ENCODE assay signal across 17 cellular contexts in the genomic region with DNA sequence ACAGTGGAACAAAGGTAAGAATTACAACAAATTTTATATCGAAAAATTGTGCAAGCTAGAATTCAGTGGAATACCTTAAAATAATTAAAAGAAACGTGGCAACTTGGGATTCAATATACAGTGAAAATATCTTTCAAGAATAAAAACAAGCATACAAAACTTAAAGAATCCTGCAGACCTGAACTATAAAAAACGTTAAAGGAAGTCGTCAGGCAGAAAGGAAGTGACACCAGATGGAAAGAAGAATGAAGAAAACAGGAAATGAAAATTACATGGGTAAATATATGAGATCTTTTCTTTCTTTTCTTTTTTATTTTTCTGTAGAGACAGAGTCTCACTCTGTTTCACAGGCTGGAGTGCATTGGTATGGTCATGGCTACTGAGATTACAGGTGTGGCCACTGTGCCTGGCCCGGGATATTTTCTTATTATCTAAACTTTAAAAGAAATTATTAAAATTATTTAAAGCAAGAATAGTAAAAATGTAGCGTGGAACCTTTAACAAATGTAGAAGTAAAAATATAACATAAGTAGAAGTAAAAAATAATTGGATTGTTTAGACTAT. TPM values are rescaled to one million over a fixed set of nuclear protein-coding genes. Genes with fewer than 3 reads are reported as not detected.
A peak's percentile ranks its signal among the peaks of the same experiment; 100 is the strongest.
DNase-seq lines count a peak whose midpoint lies in the region; ATAC-seq, FAIRE-seq and TF ChIP-seq lines count a peak whose summit lies in the region.
"Had no signal": no experiment of that assay in that cellular context is flagged by ENCODE, and none has a peak within 500 bp of the region (broad histone marks: within the 10 kb centered on the region; RNA-seq: fewer than 3 reads in every experiment).

No MANE protein-coding gene starts in this region.

- H3K4me1 ChIP-seq in BLaER1 (peaks cover 35% of the 10 kb centered on the region), DND-41 (ENCODE audit: insufficient read depth, low read length) (peaks cover 53% of the 10 kb centered on the region), K562 (replicated peaks in 1 of 2; ENCODE audit: control insufficient read depth in 2 of 2, insufficient read depth in 2 of 2, low read length in 2 of 2) (no peaks in the 10 kb centered on the region)

- no peaks in the 10 kb centered on the region for H3K9me1 ChIP-seq in K562 (ENCODE audit: control insufficient read depth, insufficient read depth, low read length)

- TF ChIP-seq EP300 in K562 (IDR thresholded peaks at IDR 0.05; ENCODE audit: low read length): no peak

- H4K20me1 ChIP-seq in BLaER1 (no peaks in the 10 kb centered on the region), DND-41 (ENCODE audit: insufficient read depth, low read length) (no peaks in the 10 kb centered on the region), K562 (replicated peaks; ENCODE audit: control insufficient read depth, insufficient read depth, low read length) (no peaks in the 10 kb centered on the region)

- CTCF ChIA-PET in K562 (lab: Yijun Ruan, JAX; ENCODE audit: low intra/inter-chr PET ratio): no interaction called here

- no peak for DNase-seq in DND-41
- no peak for DNase-seq in SK-N-MC (ENCODE audit: low read depth, low spot score)
- no peak for DNase-seq in K562 (ENCODE audit: extremely low read depth in 1 of 4, low spot score in 3 of 4)
- no peak for DNase-seq in HuH-7.5 (ENCODE audit: low spot score)
- DNase-seq in NCI-H2107 (lab: John Stamatoyannopoulos, UW): no peak
- no peak for DNase-seq in DMS114 treated with DMSO at 0.1 percent for 48 hours (lab: John Stamatoyannopoulos, UW; ENCODE audit: unreplicated experiment)
- DNase-seq: activated T-cell treated with anti-CD3 and anti-CD28 coated beads, Interleukin-2, amount 50 U/mL, for 1 hour; Calu3; foreskin melanocyte; GM23248; NCI-H146; NCI-H748 treated with DMSO at 0.1 percent for 48 hours; right cardiac atrium had no signal

- POLR2A ChIA-PET in K562 (lab: Yijun Ruan, JAX): no interaction called here

- H3K27me3 ChIP-seq in BLaER1 (no peaks in the 10 kb centered on the region), DND-41 (ENCODE audit: insufficient read depth, low read length, poor library complexity) (no peaks in the 10 kb centered on the region), K562 (ENCODE audit: control insufficient read depth in 2 of 2, insufficient read depth in 2 of 2, low read length in 2 of 2) (no peaks in the 10 kb centered on the region)

- no peak for TF ChIP-seq RAD21 in K562 (CRISPR knock-in tag; conservative IDR thresholded peaks at IDR 0.05 in 1 of 2, IDR thresholded peaks at IDR 0.05 in 1 of 2)

- peak overlapping the region; percentile 54 for H3K4me2 ChIP-seq in BLaER1
- peak overlapping the region; percentile 40 for H3K4me2 ChIP-seq in DND-41 (ENCODE audit: insufficient read depth, low read length)
- no peak overlapping the region for H3K4me2 ChIP-seq in K562 (ENCODE audit: insufficient read depth, low read length)

- WGBS in K562 (ENCODE audit: insufficient coverage, low coverage, missing lambda C conversion rate): 2% methylated on average over 6 of the region's 6 CpGs

- H3K79me2 ChIP-seq in DND-41 (ENCODE audit: insufficient read depth, low read length) (no peaks in the 10 kb centered on the region), K562 (ENCODE audit: control insufficient read depth, insufficient read depth, low read length) (no peaks in the 10 kb centered on the region)

- no peak overlapping the region for H3K4me3 ChIP-seq in BLaER1
- no peak overlapping the region for H3K4me3 ChIP-seq in DND-41 (ENCODE audit: low read depth in 1 of 2, low read length in 2 of 2)
- H3K4me3 ChIP-seq in SK-N-MC: peak overlapping the region; percentile 24; the same call in 1 of the 2 replicates
- no peak overlapping the region for H3K4me3 ChIP-seq in K562
- H3K4me3 ChIP-seq: GM23248 had no signal

- H2AFZ ChIP-seq in DND-41 (ENCODE audit: low read depth, low read length) (peak overlapping the region; percentile 63; the same call in 1 of the 2 replicates), K562 (ENCODE audit: low read depth, low read length) (no peak overlapping the region)
- H2AFZ ChIP-seq: GM23248 had no signal

- intact Hi-C loops in K562 (cut with micrococcal nuclease): no loop called here

- TF ChIP-seq POLR2A in K562 (conservative IDR thresholded peaks at IDR 0.05): no peak

- H3K9ac ChIP-seq in BLaER1: no peak overlapping the region
- peak overlapping the region; percentile 4; the same call in 1 of the 2 replicates for H3K9ac ChIP-seq in DND-41 (ENCODE audit: low read depth, low read length)
- H3K9ac ChIP-seq in SK-N-MC (ENCODE audit: insufficient read length): no peak overlapping the region
- H3K9ac ChIP-seq in K562 (ENCODE audit: insufficient read depth in 1 of 2, low read depth in 2 of 2, low read length in 2 of 2): no peak overlapping the region
- H3K9ac ChIP-seq: GM23248 had no signal

- H3K27ac ChIP-seq in BLaER1: 0 out of 2 replicates have a peak overlapping the region, but pooled peaks have one; percentile 36
- H3K27ac ChIP-seq in DND-41 (ENCODE audit: low read length): peak overlapping the region; percentile 64
- H3K27ac ChIP-seq in SK-N-MC: peak overlapping the region; percentile 34; the same call in 1 of the 2 replicates
- no peak overlapping the region for H3K27ac ChIP-seq in K562 (ENCODE audit: extremely low read depth, low read depth, low read length)
- H3K27ac ChIP-seq: epithelial cell of prostate, GM23248 had no signal

- ATAC-seq in DND-41 (ENCODE audit: insufficient read depth, low read depth): no peak
- ATAC-seq in K562: no peak
- ATAC-seq: right cardiac atrium had no signal

- H3K36me3 ChIP-seq in BLaER1 (no peaks in the 10 kb centered on the region), DND-41 (ENCODE audit: insufficient read depth, low read length) (no peaks in the 10 kb centered on the region), SK-N-MC (ENCODE audit: insufficient read depth, low read length) (peaks cover 3% of the 10 kb centered on the region; the same call in 1 of the 2 replicates), K562 (ENCODE audit: control insufficient read depth, insufficient read depth, low read length) (no peaks in the 10 kb centered on the region)

- no TSS peak for BruUV-seq in K562 (replicated peaks; lab: Mats Ljungman, UMichigan)

- H3K9me3 ChIP-seq in BLaER1: no peaks in the 10 kb centered on the region; the same call in 1 of the 2 replicates
- H3K9me3 ChIP-seq in DND-41 (ENCODE audit: insufficient read depth, low read length, severe bottlenecking): no peaks in the 10 kb centered on the region
- H3K9me3 ChIP-seq in SK-N-MC (ENCODE audit: low read depth, low read length): no peaks in the 10 kb centered on the region
- H3K9me3 ChIP-seq in K562 (replicated peaks; ENCODE audit: control insufficient read depth, insufficient read depth, low read depth, low read length): no peaks in the 10 kb centered on the region

- in situ Hi-C loops in K562 (cut with MboI): no loop called here

- FAIRE-seq in K562 (lab: Jason Lieb, UNC): no peak
- FAIRE-seq: RCC 7860 had no signal

- TF ChIP-seq CTCF in DND-41 (IDR thresholded peaks at IDR 0.05; ENCODE audit: borderline replicate concordance, extremely low read depth, low read length, poor library complexity, severe bottlenecking) (no peak), K562 (IDR thresholded peaks at IDR 0.05 in 2 of 3, conservative IDR thresholded peaks at IDR 0.05 in 1 of 3; ENCODE audit: insufficient read depth in 2 of 3, low read depth in 1 of 3, low read length in 3 of 3) (no peak)

RNA-seq across cellular contexts. Expression of a gene that starts 4.7 kb away (rescaled TPM):
- total RNA-seq in K562 (2011; cell fraction: chromatin; rRNA removed; ENCODE audit: low replicate concordance): not detected in 2 replicates
- not detected in 2 replicates for total RNA-seq in K562 (2011; cell fraction: nucleolus; rRNA removed)
- total RNA-seq in K562 (2011; cell fraction: nucleoplasm; rRNA removed): not detected in 2 replicates
- not detected in 2 replicates for total RNA-seq in K562 (2014; rRNA removed)
- not detected in 2 replicates for total RNA-seq in K562 (2014; rRNA removed; fragmentation: Illumina TruSeq; extraction: Trizol)
- total RNA-seq in K562 (2015; rRNA removed; fragmentation: Illumina TruSeq; extraction: Trizol): not detected in 2 replicates
- total RNA-seq in K562 (2021): 0.96 and 1.2 TPM in 2 replicates
- not detected in 2 replicates for polyA plus RNA-seq in K562 (2011; rRNA removed)
- 0.09 and 0.34 TPM in 2 replicates for polyA plus RNA-seq in K562 (2011; cell fraction: cytosol; rRNA removed)
- not detected in 2 replicates for polyA plus RNA-seq in K562 (2011; cell fraction: nucleus; rRNA removed)
- polyA plus RNA-seq in K562 (2012): not detected in 2 replicates
- not detected in 2 replicates for polyA plus RNA-seq in K562 (2014; fragmentation: Illumina TruSeq; extraction: Trizol)
- polyA plus RNA-seq in K562 (2014; fragmentation: Nextera tagmentation; extraction: Ambion mirVana): not detected
- not detected in 2 replicates for polyA plus RNA-seq in K562 (2014; rRNA removed)
- not detected in 2 replicates for polyA minus RNA-seq in K562 (2011; rRNA and poly(A)+ RNA removed)
- polyA minus RNA-seq in K562 (2011; cell fraction: cytosol; rRNA and poly(A)+ RNA removed): not detected in 2 replicates
- polyA minus RNA-seq in K562 (2011; cell fraction: nucleus; rRNA and poly(A)+ RNA removed): not detected in 2 replicates
- total RNA-seq: Calu3 had no signal

RNA-seq across cellular contexts. Expression of a gene that starts 37.6 kb away (rescaled TPM):
- total RNA-seq in K562 (2011; cell fraction: chromatin; rRNA removed; ENCODE audit: low replicate concordance): not detected in 2 replicates
- not detected in 2 replicates for total RNA-seq in K562 (2011; cell fraction: nucleolus; rRNA removed)
- total RNA-seq in K562 (2011; cell fraction: nucleoplasm; rRNA removed): not detected in 2 replicates
- total RNA-seq in K562 (2014; rRNA removed): not detected in 2 replicates
- total RNA-seq in K562 (2014; rRNA removed; fragmentation: Illumina TruSeq; extraction: Trizol): 0.03 and 0.07 TPM in 2 replicates
- not detected in 2 replicates for total RNA-seq in K562 (2015; rRNA removed; fragmentation: Illumina TruSeq; extraction: Trizol)
- not detected in 2 replicates for total RNA-seq in K562 (2021)
- polyA plus RNA-seq in K562 (2011; rRNA removed): not detected in 2 replicates
- polyA plus RNA-seq in K562 (2011; cell fraction: cytosol; rRNA removed): not detected in 2 replicates
- polyA plus RNA-seq in K562 (2011; cell fraction: nucleus; rRNA removed): not detected in 2 replicates
- polyA plus RNA-seq in K562 (2012): 0.03 and 0.05 TPM in 2 replicates
- polyA plus RNA-seq in K562 (2014; fragmentation: Illumina TruSeq; extraction: Trizol): not detected in 2 replicates
- polyA plus RNA-seq in K562 (2014; fragmentation: Nextera tagmentation; extraction: Ambion mirVana): not detected
- not detected in 2 replicates for polyA plus RNA-seq in K562 (2014; rRNA removed)
- not detected in 2 replicates for polyA minus RNA-seq in K562 (2011; rRNA and poly(A)+ RNA removed)
- polyA minus RNA-seq in K562 (2011; cell fraction: cytosol; rRNA and poly(A)+ RNA removed): not detected in 2 replicates
- not detected in 2 replicates for polyA minus RNA-seq in K562 (2011; cell fraction: nucleus; rRNA and poly(A)+ RNA removed)
- total RNA-seq: Calu3, GM23248, osteocyte had no signal
- polyA plus RNA-seq: GM23248 had no signal

RNA-seq across cellular contexts. Expression of a gene that starts 57.4 kb away (rescaled TPM):
- total RNA-seq in K562 (2011; cell fraction: chromatin; rRNA removed; ENCODE audit: low replicate concordance): not detected in 2 replicates
- total RNA-seq in K562 (2011; cell fraction: nucleolus; rRNA removed): not detected in 2 replicates
- total RNA-seq in K562 (2011; cell fraction: nucleoplasm; rRNA removed): not detected in 2 replicates
- total RNA-seq in K562 (2014; rRNA removed) (0.27 TPM in 1 of 2 replicates, not detected in the other), K562 (2014; rRNA removed; fragmentation: Illumina TruSeq; extraction: Trizol) (0.07 TPM in 1 of 2 replicates, not detected in the other), K562 (2015; rRNA removed; fragmentation: Illumina TruSeq; extraction: Trizol) (0.11 TPM in 1 of 2 replicates, not detected in the other), K562 (2021) (0.13 TPM in 1 of 2 replicates, not detected in the other)
- polyA plus RNA-seq in K562 (2011; rRNA removed) (not detected in 2 replicates), K562 (2014; fragmentation: Illumina TruSeq; extraction: Trizol) (0.08 TPM in 1 of 2 replicates, not detected in the other), K562 (2014; fragmentation: Nextera tagmentation; extraction: Ambion mirVana) (not detected), K562 (2014; rRNA removed) (not detected in 2 replicates)
- not detected in 2 replicates for polyA plus RNA-seq in K562 (2011; cell fraction: cytosol; rRNA removed)
- polyA plus RNA-seq in K562 (2011; cell fraction: nucleus; rRNA removed): not detected in 2 replicates
- polyA plus RNA-seq in K562 (2012): 0.05 TPM in 1 of 2 replicates, not detected in the other
- polyA minus RNA-seq in K562 (2011; rRNA and poly(A)+ RNA removed): not detected in 2 replicates
- not detected in 2 replicates for polyA minus RNA-seq in K562 (2011; cell fraction: cytosol; rRNA and poly(A)+ RNA removed)
- polyA minus RNA-seq in K562 (2011; cell fraction: nucleus; rRNA and poly(A)+ RNA removed): not detected in 2 replicates
- total RNA-seq: GM23248 had no signal
- polyA plus RNA-seq: GM23248 had no signal
